ENCODE assay signal across 18 cellular contexts in the genomic region with DNA sequence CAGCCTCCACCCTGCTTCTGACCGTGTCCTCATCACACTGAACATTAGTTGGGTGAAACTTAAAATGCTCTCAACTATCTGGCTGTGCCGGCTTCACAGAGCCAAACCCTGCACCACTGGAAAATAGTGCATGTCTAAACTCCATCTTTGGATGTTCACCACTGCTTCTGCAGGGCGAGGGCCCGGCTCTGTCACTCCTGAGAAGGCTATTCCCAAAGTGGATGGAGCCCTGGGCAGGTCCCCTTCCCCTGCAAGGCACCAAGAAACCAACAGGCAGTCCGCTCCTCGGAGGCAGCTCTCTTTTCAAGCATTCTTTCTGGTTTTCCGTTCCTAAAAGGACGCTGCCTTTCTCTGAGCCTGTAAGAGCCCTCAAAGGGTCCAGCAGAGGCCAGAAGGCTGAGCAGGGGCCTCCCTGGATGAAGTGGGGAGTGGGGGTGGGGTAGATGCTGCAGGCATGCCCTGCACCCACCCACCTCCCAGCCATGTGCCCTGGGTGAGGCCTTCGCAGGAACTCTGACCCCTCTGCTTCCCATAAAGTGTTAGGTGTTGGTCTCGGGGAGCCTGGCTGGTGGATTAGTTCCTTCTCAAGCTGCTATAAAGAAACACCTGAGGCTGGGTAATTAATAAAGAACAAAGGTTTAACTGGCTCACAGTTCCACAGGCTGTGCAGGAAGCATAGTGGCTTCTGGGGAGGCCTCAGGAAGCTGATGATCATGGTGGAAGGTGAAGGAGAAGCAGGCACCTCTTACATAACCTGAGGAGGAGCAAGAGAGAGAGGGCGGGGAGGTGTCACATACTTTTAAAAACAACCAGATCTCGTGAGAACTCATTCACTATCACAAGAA. TPM values are rescaled to one million over a fixed set of nuclear protein-coding genes. Genes with fewer than 3 reads are reported as not detected.
"Had no signal": no experiment of that assay in that cellular context is flagged by ENCODE, and none has a peak within 500 bp of the region (broad histone marks: within the 10 kb centered on the region; RNA-seq: fewer than 3 reads in every experiment).

No MANE protein-coding gene starts in this region.

- H3K9me3 Mint-ChIP-seq: activated naive CD8-positive, alpha-beta T cell treated with anti-CD3 and anti-CD28 coated beads, Interleukin-2, amount 50 U/mL, for 24 hours; activated T-helper 17 cell treated with anti-CD3 and anti-CD28 coated beads, Interleukin-2, amount 50 U/mL, for 72 hours; stimulated activated effector memory CD8-positive, alpha-beta T cell treated with anti-CD3 and anti-CD28 coated beads, Interleukin-12 subunit alpha, Interleukin-12 subunit beta, amount 100 ng/mL, for 72 hours had no signal

- H3K27ac ChIP-seq: ascending aorta, breast epithelium, dorsolateral prefrontal cortex, gastroesophageal sphincter, heart right ventricle, left ventricle myocardium inferior, ovary, uterus, VCaP had no signal

- H3K36me3 ChIP-seq: ascending aorta, breast epithelium, gastroesophageal sphincter, heart right ventricle, left ventricle myocardium inferior, ovary, uterus had no signal

- DNase-seq: activated CD4-positive, alpha-beta T cell treated with anti-CD3 and anti-CD28 coated beads for 1 hour; activated CD4-positive, alpha-beta T cell treated with anti-CD3 and anti-CD28 coated beads, Interleukin-2, amount 50 U/mL, for 48 hours; activated naive CD4-positive, alpha-beta T cell treated with Interleukin-2 at 50 U/mL for 16 hours; activated naive CD8-positive, alpha-beta T cell treated with anti-CD3 and anti-CD28 coated beads, Interleukin-2, amount 50 U/mL, for 24 hours; dorsolateral prefrontal cortex; heart right ventricle; left ventricle myocardium inferior; mesendoderm; ovary; T-cell; T-helper 9 cell; uterus had no signal

- H3K4me1 ChIP-seq: ascending aorta, breast epithelium, gastroesophageal sphincter, uterus had no signal

- H3K4me1 Mint-ChIP-seq: activated T-helper 17 cell treated with anti-CD3 and anti-CD28 coated beads, Interleukin-2, amount 50 U/mL, for 72 hours had no signal

- H3K9me3 ChIP-seq: ascending aorta, breast epithelium, gastroesophageal sphincter, ovary, uterus had no signal

- ATAC-seq: activated naive CD8-positive, alpha-beta T cell treated with anti-CD3 and anti-CD28 coated beads, Interleukin-2, amount 50 U/mL, for 24 hours; activated T-helper 17 cell treated with anti-CD3 and anti-CD28 coated beads, Interleukin-2, amount 50 U/mL, for 72 hours; gastroesophageal sphincter; heart right ventricle; stimulated activated effector memory CD8-positive, alpha-beta T cell treated with anti-CD3 and anti-CD28 coated beads, Interleukin-12 subunit alpha, Interleukin-12 subunit beta, amount 100 ng/mL, for 72 hours; T-cell had no signal

- H3K36me3 Mint-ChIP-seq: stimulated activated effector memory CD8-positive, alpha-beta T cell treated with anti-CD3 and anti-CD28 coated beads, Interleukin-12 subunit alpha, Interleukin-12 subunit beta, amount 100 ng/mL, for 72 hours; T-cell had no signal

- H3K27ac Mint-ChIP-seq: activated naive CD8-positive, alpha-beta T cell treated with anti-CD3 and anti-CD28 coated beads, Interleukin-2, amount 50 U/mL, for 24 hours; activated T-helper 17 cell treated with anti-CD3 and anti-CD28 coated beads, Interleukin-2, amount 50 U/mL, for 72 hours; stimulated activated effector memory CD8-positive, alpha-beta T cell treated with anti-CD3 and anti-CD28 coated beads, Interleukin-12 subunit alpha, Interleukin-12 subunit beta, amount 100 ng/mL, for 72 hours; T-cell had no signal

- H3K4me3 ChIP-seq: ascending aorta, breast epithelium, dorsolateral prefrontal cortex, gastroesophageal sphincter, heart right ventricle, left ventricle myocardium inferior, ovary, uterus had no signal

- H3K4me3 Mint-ChIP-seq: activated naive CD8-positive, alpha-beta T cell treated with anti-CD3 and anti-CD28 coated beads, Interleukin-2, amount 50 U/mL, for 24 hours; activated T-helper 17 cell treated with anti-CD3 and anti-CD28 coated beads, Interleukin-2, amount 50 U/mL, for 72 hours; stimulated activated effector memory CD8-positive, alpha-beta T cell treated with anti-CD3 and anti-CD28 coated beads, Interleukin-12 subunit alpha, Interleukin-12 subunit beta, amount 100 ng/mL, for 72 hours; T-cell had no signal

- H3K27me3 ChIP-seq: ascending aorta, breast epithelium, dorsolateral prefrontal cortex, gastroesophageal sphincter, heart right ventricle, ovary, uterus had no signal

RNA-seq across cellular contexts. Expression of gene LINC01488, which starts 23.3 kb away (rescaled TPM):
- total RNA-seq: activated T-helper 17 cell treated with anti-CD3 and anti-CD28 coated beads, Interleukin-2, amount 50 U/mL, for 72 hours; ascending aorta; breast epithelium; dorsolateral prefrontal cortex; gastroesophageal sphincter; ovary; T-cell; uterus had no signal
